ENCODE assay signal across 8 cellular contexts in genomic region chr6:99514089-99514488, GRCh38. TPM values are rescaled to one million over a fixed set of nuclear protein-coding genes. Genes with fewer than 3 reads are reported as not detected.
DNase-seq lines count a peak whose midpoint lies in the region; ATAC-seq, FAIRE-seq and TF ChIP-seq lines count a peak whose summit lies in the region.

No MANE protein-coding gene starts in this region.

- intact Hi-C loops in kidney (cut with DNase I) = no loop called here

- H3K4me1 ChIP-seq in kidney (ENCODE audit: control insufficient read depth in 1 of 2, insufficient read depth in 1 of 2, low read depth in 1 of 2, low read length in 2 of 2) = peaks cover 3 to 7% of the 10 kb centered on the region in 2 donors

- H3K27ac Mint-ChIP-seq in stimulated activated naive CD8-positive, alpha-beta T cell treated with anti-CD3 and anti-CD28 coated beads, Interleukin-15, Interleukin-2, amounts not matched to agents 100 ng/mL and 50 ng/mL, for 24 hours = no peak overlapping the region
- H3K27ac Mint-ChIP-seq in activated naive CD8-positive, alpha-beta T cell = no peak overlapping the region

- no peak for FAIRE-seq in kidney (lab: Jason Lieb, UNC)

- H3K36me3 Mint-ChIP-seq in stimulated activated naive CD8-positive, alpha-beta T cell treated with anti-CD3 and anti-CD28 coated beads, Interleukin-15, Interleukin-2, amounts not matched to agents 100 ng/mL and 50 ng/mL, for 24 hours (ENCODE audit: low read depth) = peaks cover 9% of the 10 kb centered on the region
- H3K36me3 Mint-ChIP-seq in activated naive CD8-positive, alpha-beta T cell = no peaks in the 10 kb centered on the region

- H3K9me3 ChIP-seq in kidney (ENCODE audit: control insufficient read depth in 1 of 2, low read length in 2 of 2) = no peaks in the 10 kb centered on the region

- peak overlapping the region; percentile 78 to 82 for H3K4me3 ChIP-seq in kidney (ENCODE audit: low read length in 2 of 2)

- no peaks in the 10 kb centered on the region for H3K27me3 Mint-ChIP-seq in stimulated activated naive CD8-positive, alpha-beta T cell treated with anti-CD3 and anti-CD28 coated beads, Interleukin-15, Interleukin-2, amounts not matched to agents 100 ng/mL and 50 ng/mL, for 24 hours
- no peaks in the 10 kb centered on the region for H3K27me3 Mint-ChIP-seq in activated naive CD8-positive, alpha-beta T cell

- peaks cover 38% of the 10 kb centered on the region for H3K4me1 Mint-ChIP-seq in stimulated activated naive CD8-positive, alpha-beta T cell treated with anti-CD3 and anti-CD28 coated beads, Interleukin-15, Interleukin-2, amounts not matched to agents 100 ng/mL and 50 ng/mL, for 24 hours (ENCODE audit: low read depth)
- H3K4me1 Mint-ChIP-seq in activated naive CD8-positive, alpha-beta T cell (ENCODE audit: low read depth) = peaks cover 35% of the 10 kb centered on the region

- TF ChIP-seq CTCF in kidney (IDR thresholded peaks at IDR 0.05; ENCODE audit: borderline replicate concordance, extremely low read depth, insufficient read depth) = no peak

- no peaks in the 10 kb centered on the region for H3K9me3 Mint-ChIP-seq in stimulated activated naive CD8-positive, alpha-beta T cell treated with anti-CD3 and anti-CD28 coated beads, Interleukin-15, Interleukin-2, amounts not matched to agents 100 ng/mL and 50 ng/mL, for 24 hours
- H3K9me3 Mint-ChIP-seq in activated naive CD8-positive, alpha-beta T cell (ENCODE audit: low read depth) = no peaks in the 10 kb centered on the region

- peak overlapping the region; percentile 98 for H3K4me3 Mint-ChIP-seq in stimulated activated naive CD8-positive, alpha-beta T cell treated with anti-CD3 and anti-CD28 coated beads, Interleukin-15, Interleukin-2, amounts not matched to agents 100 ng/mL and 50 ng/mL, for 24 hours
- peak overlapping the region; percentile 98 for H3K4me3 Mint-ChIP-seq in activated naive CD8-positive, alpha-beta T cell

- no peaks in the 10 kb centered on the region for H3K36me3 ChIP-seq in kidney (ENCODE audit: control insufficient read depth in 1 of 2, insufficient read depth in 2 of 2, low read length in 2 of 2)

- H3K27ac ChIP-seq in kidney (ENCODE audit: low read depth in 2 of 2, low read length in 2 of 2) = no peak overlapping the region

- ATAC-seq in stimulated activated naive CD8-positive, alpha-beta T cell treated with anti-CD3 and anti-CD28 coated beads, Interleukin-15, Interleukin-2, amounts not matched to agents 100 U/mL and 50 U/mL, for 24 hours = no peak
- ATAC-seq in HG03025 (IDR thresholded peaks at IDR 0.05; ENCODE audit: low FRiP score, unreplicated experiment) (no peak), HG02759 (IDR thresholded peaks at IDR 0.05; ENCODE audit: unreplicated experiment) (no peak), GM19397 (IDR thresholded peaks at IDR 0.05; ENCODE audit: unreplicated experiment) (no peak)

- H3K9ac ChIP-seq in kidney (ENCODE audit: low read length in 2 of 2) = peak overlapping the region in 1 of 2 donors; percentile 82

- no peak for DNase-seq in stimulated activated naive CD8-positive, alpha-beta T cell treated with anti-CD3 and anti-CD28 coated beads, Interleukin-15, Interleukin-2, amounts not matched to agents 100 U/mL and 50 U/mL, for 24 hours
- DNase-seq in kidney (no peak), COLO829 (ENCODE audit: low spot score) (no peak)

RNA-seq across cellular contexts. Expression of gene USP45, which starts 1.1 kb away (rescaled TPM):
- total RNA-seq in kidney = 13.8 TPM
- polyA plus RNA-seq in kidney (ENCODE audit: insufficient read depth, low read depth, low replicate concordance) = 6.0 TPM

RNA-seq across cellular contexts. Expression of gene CCNC, which starts 54.4 kb away (rescaled TPM):
- total RNA-seq in kidney = 55.9 TPM
- 51.4 TPM for polyA plus RNA-seq in kidney (ENCODE audit: insufficient read depth, low read depth, low replicate concordance)
